20 cellular contexts compared by ENCODE assay signal in the genomic region with DNA sequence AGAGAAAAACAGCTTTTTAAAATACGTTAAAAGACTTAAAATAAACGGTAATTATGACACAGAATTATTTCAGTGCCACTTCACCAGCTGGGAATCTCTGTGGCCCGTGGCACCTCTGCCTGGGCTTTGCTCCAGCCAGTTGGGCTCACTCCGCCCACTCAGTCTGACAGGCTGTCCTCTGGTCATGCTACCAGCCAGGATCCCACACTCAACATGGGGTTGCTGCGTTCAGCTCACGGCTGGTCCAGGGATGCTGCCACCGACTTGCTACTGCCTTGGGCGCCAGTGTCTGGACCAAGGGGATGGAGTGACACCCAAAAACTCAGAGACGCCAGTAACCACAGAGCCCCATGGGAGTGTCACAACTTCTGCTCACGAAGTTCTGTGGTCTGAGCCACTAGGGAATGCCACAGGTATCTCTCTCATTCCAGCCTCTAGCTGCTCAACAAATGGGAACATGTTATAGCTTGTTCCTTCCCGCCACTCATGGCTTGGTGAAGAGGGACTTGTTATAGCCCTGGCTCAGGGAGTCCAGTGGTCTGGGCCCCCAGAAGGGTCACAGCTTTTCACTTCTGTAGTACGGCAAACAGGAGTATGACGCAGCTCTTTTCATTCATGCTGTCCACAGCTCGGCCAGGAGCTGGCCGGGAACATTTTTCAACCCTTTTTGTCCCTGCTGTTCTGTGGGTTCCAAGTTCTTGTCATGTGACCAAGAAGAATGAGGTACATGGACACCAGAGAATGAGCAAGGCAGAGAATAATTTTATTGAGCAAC.
"Had no signal": no experiment of that assay in that cellular context is flagged by ENCODE, and none has a peak within 500 bp of the region (broad histone marks: within the 10 kb centered on the region; RNA-seq: fewer than 3 reads in every experiment).

No MANE protein-coding gene starts in this region.

- H3K4me3 Mint-ChIP-seq: activated CD4-positive, alpha-beta memory T cell treated with anti-CD3 and anti-CD28 coated beads, Interleukin-2, amount 10 ng/mL, durations not matched to agents 7 days and 5 days; activated CD8-positive, alpha-beta memory T cell treated with anti-CD3 and anti-CD28 coated beads, Interleukin-2, amount 10 ng/mL, durations not matched to agents 7 days and 5 days; brain; memory B cell; naive thymus-derived CD4-positive, alpha-beta T cell; T-cell had no signal

- H3K4me3 ChIP-seq: colonic mucosa, left lung, ovary had no signal

- H3K9me3 Mint-ChIP-seq: activated CD4-positive, alpha-beta memory T cell treated with anti-CD3 and anti-CD28 coated beads, Interleukin-2, amount 10 ng/mL, durations not matched to agents 7 days and 5 days; memory B cell; T-cell had no signal

- DNase-seq: activated CD4-positive, alpha-beta memory T cell treated with anti-CD3 and anti-CD28 coated beads, Interleukin-2, amount 10 ng/mL, durations not matched to agents 7 days and 5 days; activated CD4-positive, alpha-beta T cell treated with anti-CD3 and anti-CD28 coated beads for 48 hours; activated CD4-positive, CD25-positive, alpha-beta regulatory T cell; activated CD8-positive, alpha-beta memory T cell treated with anti-CD3 and anti-CD28 coated beads, Interleukin-2, amount 10 ng/mL, durations not matched to agents 7 days and 5 days; activated naive CD4-positive, alpha-beta T cell; central memory CD4-positive, alpha-beta T cell; colonic mucosa; foreskin melanocyte; glutamatergic neuron; hippocampal formation; naive thymus-derived CD4-positive, alpha-beta T cell; ovary; stimulated activated naive CD4-positive, alpha-beta T cell; T-cell had no signal

- H3K27ac Mint-ChIP-seq: activated CD4-positive, alpha-beta memory T cell treated with anti-CD3 and anti-CD28 coated beads, Interleukin-2, amount 10 ng/mL, durations not matched to agents 7 days and 5 days; activated CD8-positive, alpha-beta memory T cell treated with anti-CD3 and anti-CD28 coated beads, Interleukin-2, amount 10 ng/mL, durations not matched to agents 7 days and 5 days; brain; memory B cell; naive thymus-derived CD4-positive, alpha-beta T cell; T-cell had no signal

- H3K9me3 ChIP-seq: colonic mucosa, left lung, ovary had no signal

- FAIRE-seq: keratinocyte, urothelium cell line had no signal

- ATAC-seq: activated CD8-positive, alpha-beta memory T cell treated with anti-CD3 and anti-CD28 coated beads, Interleukin-2, amount 10 ng/mL, durations not matched to agents 7 days and 5 days; left lung; naive thymus-derived CD4-positive, alpha-beta T cell; sciatic nerve; T-cell had no signal

- H3K27me3 ChIP-seq: colonic mucosa, left lung, ovary had no signal

- H3K4me1 Mint-ChIP-seq: activated CD4-positive, alpha-beta memory T cell treated with anti-CD3 and anti-CD28 coated beads, Interleukin-2, amount 10 ng/mL, durations not matched to agents 7 days and 5 days; activated CD8-positive, alpha-beta memory T cell treated with anti-CD3 and anti-CD28 coated beads, Interleukin-2, amount 10 ng/mL, durations not matched to agents 7 days and 5 days; brain; memory B cell; naive thymus-derived CD4-positive, alpha-beta T cell; T-cell had no signal

- H3K27ac ChIP-seq: colonic mucosa, left lung, ovary had no signal

- H3K4me1 ChIP-seq: colonic mucosa, left lung had no signal

- H3K27me3 Mint-ChIP-seq: brain had no signal

- H3K36me3 Mint-ChIP-seq: activated CD8-positive, alpha-beta memory T cell treated with anti-CD3 and anti-CD28 coated beads, Interleukin-2, amount 10 ng/mL, durations not matched to agents 7 days and 5 days; brain; memory B cell; naive thymus-derived CD4-positive, alpha-beta T cell; T-cell had no signal

- H3K36me3 ChIP-seq: colonic mucosa, left lung, ovary had no signal
